In the genomic region with DNA sequence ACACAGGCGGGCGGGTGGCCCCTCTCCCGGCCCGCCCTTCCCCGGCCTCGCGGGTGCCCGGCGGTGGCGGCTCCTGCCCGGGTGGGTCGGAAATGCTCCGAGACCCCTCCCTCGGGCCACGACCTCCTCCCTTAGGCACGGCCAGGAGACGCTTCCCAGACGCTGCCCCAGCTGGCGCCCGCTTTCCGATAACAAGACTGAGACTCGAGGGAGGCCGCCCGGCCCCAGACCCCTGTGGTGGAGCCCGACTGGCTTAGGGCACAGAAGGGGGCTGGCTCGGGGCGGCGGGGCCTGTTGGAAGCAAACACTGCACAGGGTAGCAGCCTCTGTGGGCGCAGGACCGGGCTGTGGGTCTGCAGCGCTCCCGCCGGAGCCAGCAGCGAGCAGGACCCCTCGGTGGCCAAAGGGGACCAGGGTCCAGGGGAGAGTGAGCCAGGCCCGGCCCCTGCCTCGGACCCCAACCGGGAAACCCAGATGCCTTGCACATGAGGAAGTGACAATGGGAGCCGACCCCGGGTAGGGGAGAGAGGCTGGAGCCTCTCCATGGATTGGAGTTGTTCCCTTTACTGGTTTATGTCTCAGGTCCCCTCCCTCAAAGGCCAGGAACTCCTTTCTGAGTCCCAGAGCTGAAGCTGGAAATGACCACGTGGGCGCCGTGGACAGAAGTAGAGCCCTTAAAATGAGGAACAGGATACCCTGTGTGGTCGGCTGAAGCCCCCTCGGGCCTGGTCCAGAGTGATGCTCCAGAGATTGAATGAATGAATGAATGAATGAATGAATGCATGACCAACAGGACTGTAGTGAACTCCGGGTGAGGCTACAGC, we compare ENCODE assay signal across 8 cellular contexts. TPM values are rescaled to one million over a fixed set of nuclear protein-coding genes. Genes with fewer than 3 reads are reported as not detected.
DNase-seq lines count a peak whose midpoint lies in the region; ATAC-seq and TF ChIP-seq lines count a peak whose summit lies in the region.

No MANE protein-coding gene starts in this region.

- no peak overlapping the region for H3K27ac ChIP-seq in ACC112 (ENCODE audit: low read depth, low read length)
- H3K27ac ChIP-seq in HUES64 (ENCODE audit: low read depth, low read length) = no peak overlapping the region

- H3K9ac ChIP-seq in HUES64 (ENCODE audit: low read depth, low read length) = peak overlapping the region; percentile 30; the same call in 1 of the 2 replicates

- WGBS in HUES64 = 12% methylated on average over 46 of the region's 46 CpGs

- H3K27me3 ChIP-seq in ACC112 (ENCODE audit: insufficient read depth, low read length) (no peaks in the 10 kb centered on the region), HUES64 (ENCODE audit: insufficient read depth, low read length) (peaks cover 25% of the 10 kb centered on the region)

- peak overlapping the region; percentile 85 for H3K4me3 ChIP-seq in ACC112 (ENCODE audit: low read depth, low read length)
- H3K4me3 ChIP-seq in HUES64 (ENCODE audit: low read length) = peak overlapping the region; percentile 66
- H3K4me3 ChIP-seq in astrocyte of the cerebellum (ENCODE audit: low read depth, low read length) = peak overlapping the region; percentile 44

- no peak for TF ChIP-seq CTCF in astrocyte of the cerebellum (IDR thresholded peaks at IDR 0.05; ENCODE audit: low read depth, low read length, missing control alignments)

- peak overlapping the region; percentile 3 for H2AFZ ChIP-seq in ACC112 (ENCODE audit: low read length, unreplicated experiment)

- peaks cover 20% of the 10 kb centered on the region for H3K4me1 Mint-ChIP-seq in stimulated activated naive CD8-positive, alpha-beta T cell treated with anti-CD3 and anti-CD28 coated beads, Interleukin-15, Interleukin-2, amounts not matched to agents 100 ng/mL and 50 ng/mL, for 24 hours (ENCODE audit: low read depth)

- peak; percentile 32 for ATAC-seq in GM19438 (IDR thresholded peaks at IDR 0.05; ENCODE audit: low read depth, unreplicated experiment)

- peak overlapping the region; percentile 49 for H3K27ac Mint-ChIP-seq in stimulated activated naive CD8-positive, alpha-beta T cell treated with anti-CD3 and anti-CD28 coated beads, Interleukin-15, Interleukin-2, amounts not matched to agents 100 ng/mL and 50 ng/mL, for 24 hours

- H3K36me3 ChIP-seq in ACC112 (ENCODE audit: insufficient read depth, low read length) = no peaks in the 10 kb centered on the region
- no peaks in the 10 kb centered on the region for H3K36me3 ChIP-seq in HUES64 (ENCODE audit: insufficient read depth, low read length)

- H3K9me3 ChIP-seq in HUES64 (ENCODE audit: insufficient read depth, low read depth, low read length) = no peaks in the 10 kb centered on the region

- H3K79me2 ChIP-seq in ACC112 (ENCODE audit: control insufficient read depth, insufficient read depth, low read length, unreplicated experiment) = peaks cover 8% of the 10 kb centered on the region

- no peaks in the 10 kb centered on the region for H3K9me3 Mint-ChIP-seq in stimulated activated naive CD8-positive, alpha-beta T cell treated with anti-CD3 and anti-CD28 coated beads, Interleukin-15, Interleukin-2, amounts not matched to agents 100 ng/mL and 50 ng/mL, for 24 hours

- no peaks in the 10 kb centered on the region for H3K27me3 Mint-ChIP-seq in stimulated activated naive CD8-positive, alpha-beta T cell treated with anti-CD3 and anti-CD28 coated beads, Interleukin-15, Interleukin-2, amounts not matched to agents 100 ng/mL and 50 ng/mL, for 24 hours

- H3K4me3 Mint-ChIP-seq in stimulated activated naive CD8-positive, alpha-beta T cell treated with anti-CD3 and anti-CD28 coated beads, Interleukin-15, Interleukin-2, amounts not matched to agents 100 ng/mL and 50 ng/mL, for 24 hours = peak overlapping the region; percentile 71

- DNase-seq in astrocyte of the cerebellum (ENCODE audit: low read depth) = no peak
- DNase-seq in islet precursor cell = peak; percentile 74
- DNase-seq in SIG-M5 treated with dmso at 0.1 percent for 504 hours (lab: John Stamatoyannopoulos, UW; ENCODE audit: unreplicated experiment) = no peak
- DNase-seq in HPDE6-E6E7 (ENCODE audit: extremely low spot score) = no peak

- in situ Hi-C loops in astrocyte of the cerebellum (cut with HindIII; ENCODE audit: low sequenced_read_pairs) = no loop called here

- H3K4me1 ChIP-seq in ACC112 (ENCODE audit: control insufficient read depth, insufficient read depth, low read length, unreplicated experiment) (peaks cover 19% of the 10 kb centered on the region), HUES64 (ENCODE audit: insufficient read depth, low read length) (peaks cover 16% of the 10 kb centered on the region)

- H3K36me3 Mint-ChIP-seq in stimulated activated naive CD8-positive, alpha-beta T cell treated with anti-CD3 and anti-CD28 coated beads, Interleukin-15, Interleukin-2, amounts not matched to agents 100 ng/mL and 50 ng/mL, for 24 hours (ENCODE audit: low read depth) = no peaks in the 10 kb centered on the region

RNA-seq across cellular contexts. Expression of gene ADCY7, which starts 19.8 kb away (rescaled TPM):
- polyA plus RNA-seq in HUES64 (2013, experiment 1 of 2) = 1.3 TPM
- 3.0 TPM for polyA plus RNA-seq in HUES64 (2013, experiment 2 of 2)
